18 cellular contexts compared by ENCODE assay signal in genomic region chr3:140440446-140440845, GRCh38.
"Had no signal": no experiment of that assay in that cellular context is flagged by ENCODE, and none has a peak within 500 bp of the region (broad histone marks: within the 10 kb centered on the region; RNA-seq: fewer than 3 reads in every experiment).

No MANE protein-coding gene starts in this region.

- H3K4me1 ChIP-seq: colonic mucosa, prostate gland had no signal

- H3K36me3 ChIP-seq: cardiac muscle cell, colonic mucosa, prostate gland had no signal

- H3K27ac ChIP-seq: cardiac muscle cell, colonic mucosa, prostate gland, VCaP had no signal

- H3K9me3 ChIP-seq: colonic mucosa, prostate gland had no signal

- DNase-seq: activated CD4-positive, alpha-beta T cell treated with anti-CD3 and anti-CD28 coated beads for 4 hours; activated CD8-positive, alpha-beta memory T cell treated with anti-CD3 and anti-CD28 coated beads, Interleukin-2, amount 50 U/mL, for 4 hours; activated CD8-positive, alpha-beta T cell treated with anti-CD3 and anti-CD28 coated beads for 36 hours; activated gamma-delta T cell treated with Interleukin-2 at 50 U/mL for 16 hours; activated naive CD8-positive, alpha-beta T cell treated with anti-CD3 and anti-CD28 coated beads for 36 hours; activated T-cell treated with anti-CD3 and anti-CD28 coated beads, Interleukin-2, amount 50 U/mL, for 72 hours; colonic mucosa; effector CD4-positive, alpha-beta T cell; erythroblast; glutamatergic neuron; nephron progenitor cell; stimulated activated CD4-positive, alpha-beta T cell treated with anti-CD3 and anti-CD28 coated beads, Interleukin-12 subunit alpha, Interleukin-12 subunit beta, amount 100 ng/mL, for 4 hours; stimulated activated naive CD4-positive, alpha-beta T cell treated with Interleukin-2 at 50 U/mL for 16 hours; T1000 had no signal

- H3K27me3 ChIP-seq: cardiac muscle cell, colonic mucosa had no signal

- ATAC-seq: activated CD8-positive, alpha-beta T cell treated with anti-CD3 and anti-CD28 coated beads for 36 hours; activated T-cell treated with anti-CD3 and anti-CD28 coated beads, Interleukin-2, amount 50 U/mL, for 72 hours; sciatic nerve had no signal

- H3K4me3 ChIP-seq: cardiac muscle cell, colonic mucosa, prostate gland had no signal
